Comparison of ENCODE assay signal across 28 cellular contexts in the genomic region with DNA sequence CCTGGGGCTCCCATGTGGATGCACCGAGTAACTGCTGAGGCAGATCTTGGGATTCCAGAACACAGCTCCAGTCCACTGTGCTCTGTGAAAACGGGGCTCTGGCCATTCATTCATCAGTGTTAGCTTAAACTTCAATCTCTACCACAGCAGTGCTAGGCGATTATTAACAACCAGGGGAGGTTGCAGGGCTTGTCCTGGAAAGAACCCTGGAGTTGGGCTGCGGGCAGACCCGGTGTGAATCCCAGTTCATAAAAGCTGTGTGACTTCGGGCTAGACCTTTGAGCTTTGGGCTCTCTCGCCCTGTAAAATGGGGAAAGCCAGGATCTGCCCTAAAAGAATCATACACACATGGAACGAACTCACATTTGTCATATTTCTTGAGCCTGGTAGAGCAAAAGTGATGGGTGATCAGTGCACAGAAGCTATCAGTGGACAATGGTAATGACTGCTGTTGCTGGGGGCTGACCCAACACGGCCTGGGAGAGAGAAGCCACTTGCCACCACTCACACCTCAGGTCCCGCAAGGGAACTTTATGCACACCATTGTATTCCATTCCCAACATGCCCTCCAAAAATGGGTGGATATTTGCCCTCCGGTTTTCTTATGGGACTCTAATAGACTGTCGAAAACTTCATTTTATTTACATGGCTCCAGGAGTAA. TPM values are rescaled to one million over a fixed set of nuclear protein-coding genes. Genes with fewer than 3 reads are reported as not detected.
"Had no signal": no experiment of that assay in that cellular context is flagged by ENCODE, and none has a peak within 500 bp of the region (broad histone marks: within the 10 kb centered on the region; RNA-seq: fewer than 3 reads in every experiment).

No MANE protein-coding gene starts in this region.

- H3K9me3 ChIP-seq: body of pancreas had no signal

- ATAC-seq: body of pancreas; naive thymus-derived CD4-positive, alpha-beta T cell had no signal

- H3K27ac ChIP-seq: body of pancreas, left ventricle myocardium inferior had no signal

- H3K4me3 ChIP-seq: body of pancreas, left ventricle myocardium inferior, tibial artery had no signal

- H3K4me3 Mint-ChIP-seq: activated B cell treated with CpG ODN at 0.5 μM for 24 hours; activated CD4-positive, alpha-beta memory T cell treated with anti-CD3 and anti-CD28 coated beads, Interleukin-2, amount 10 ng/mL, durations not matched to agents 7 days and 5 days; activated naive CD8-positive, alpha-beta T cell treated with anti-CD3 and anti-CD28 coated beads, Interleukin-2, amount 10 ng/mL, durations not matched to agents 7 days and 5 days; activated T-cell treated with anti-CD3 and anti-CD28 coated beads, Interleukin-2, amount 50 U/mL, for 24 hours; endodermal cell; naive thymus-derived CD4-positive, alpha-beta T cell had no signal

- H3K4me1 ChIP-seq: body of pancreas, left ventricle myocardium inferior had no signal

- DNase-seq: activated B cell treated with CpG ODN at 0.5 μM for 24 hours; activated CD4-positive, alpha-beta memory T cell treated with anti-CD3 and anti-CD28 coated beads, Interleukin-2, amount 10 ng/mL, durations not matched to agents 7 days and 5 days; activated CD4-positive, alpha-beta T cell treated with anti-CD3 and anti-CD28 coated beads for 48 hours; activated naive CD4-positive, alpha-beta T cell treated with Interleukin-2 at 50 U/mL for 16 hours; activated naive CD8-positive, alpha-beta T cell treated with anti-CD3 and anti-CD28 coated beads, Interleukin-2, amount 10 ng/mL, durations not matched to agents 7 days and 5 days; activated T-cell treated with anti-CD3 and anti-CD28 coated beads, Interleukin-2, amount 50 U/mL, for 24 hours; body of pancreas; caudate nucleus; endodermal cell; erythroblast; foreskin melanocyte; glutamatergic neuron; hippocampal formation; islet precursor cell; left ventricle myocardium inferior; mesendoderm; naive thymus-derived CD4-positive, alpha-beta T cell; nucleus accumbens; stimulated activated CD4-positive, alpha-beta T cell treated with anti-CD3 and anti-CD28 coated beads, Interleukin-12 subunit alpha, Interleukin-12 subunit beta, amount 100 ng/mL, for 4 hours; stimulated activated CD4-positive, alpha-beta T cell treated with anti-CD3 and anti-CD28 coated beads, Interleukin-1b, Interleukin-23, amount 100 ng/mL, for 48 hours; stimulated activated naive CD4-positive, alpha-beta T cell treated with Interleukin-2 at 50 U/mL for 16 hours; T-helper 1 cell; T-helper 9 cell; tibial artery had no signal

- H3K4me1 Mint-ChIP-seq: activated B cell treated with CpG ODN at 0.5 μM for 24 hours; activated CD4-positive, alpha-beta memory T cell treated with anti-CD3 and anti-CD28 coated beads, Interleukin-2, amount 10 ng/mL, durations not matched to agents 7 days and 5 days; endodermal cell; naive thymus-derived CD4-positive, alpha-beta T cell had no signal

- H3K27me3 Mint-ChIP-seq: activated CD4-positive, alpha-beta memory T cell treated with anti-CD3 and anti-CD28 coated beads, Interleukin-2, amount 10 ng/mL, durations not matched to agents 7 days and 5 days; activated naive CD8-positive, alpha-beta T cell treated with anti-CD3 and anti-CD28 coated beads, Interleukin-2, amount 10 ng/mL, durations not matched to agents 7 days and 5 days; activated T-cell treated with anti-CD3 and anti-CD28 coated beads, Interleukin-2, amount 50 U/mL, for 24 hours; naive thymus-derived CD4-positive, alpha-beta T cell had no signal

- H3K27me3 ChIP-seq: body of pancreas, tibial artery had no signal

- H3K27ac Mint-ChIP-seq: activated B cell treated with CpG ODN at 0.5 μM for 24 hours; activated CD4-positive, alpha-beta memory T cell treated with anti-CD3 and anti-CD28 coated beads, Interleukin-2, amount 10 ng/mL, durations not matched to agents 7 days and 5 days; activated naive CD8-positive, alpha-beta T cell treated with anti-CD3 and anti-CD28 coated beads, Interleukin-2, amount 10 ng/mL, durations not matched to agents 7 days and 5 days; activated T-cell treated with anti-CD3 and anti-CD28 coated beads, Interleukin-2, amount 50 U/mL, for 24 hours; activated T-helper 2 cell treated with anti-CD3 and anti-CD28 coated beads, Interferon-gamma antibody, Interleukin-2, Interleukin-4, amounts not matched to agents 10 μg/mL and 5 μg/mL and 100 μg/mL, durations not matched to agents 14 hours and 24 hours and 36 hours; endodermal cell had no signal

RNA-seq across cellular contexts. Expression of a gene that starts 15.6 kb away (rescaled TPM):
- total RNA-seq: activated B cell treated with CpG ODN at 0.5 μM for 24 hours; body of pancreas; dermis microvascular lymphatic vessel endothelial cell; left ventricle myocardium inferior; naive thymus-derived CD4-positive, alpha-beta T cell; subcutaneous adipose tissue had no signal

RNA-seq across cellular contexts. Expression of a gene that starts 35.4 kb away (rescaled TPM):
- total RNA-seq: activated B cell treated with CpG ODN at 0.5 μM for 24 hours; activated CD4-positive, alpha-beta memory T cell treated with anti-CD3 and anti-CD28 coated beads, Interleukin-2, amount 10 ng/mL, durations not matched to agents 7 days and 5 days; activated naive CD8-positive, alpha-beta T cell treated with anti-CD3 and anti-CD28 coated beads, Interleukin-2, amount 10 ng/mL, durations not matched to agents 7 days and 5 days; activated T-helper 2 cell treated with anti-CD3 and anti-CD28 coated beads, Interferon-gamma antibody, Interleukin-2, Interleukin-4, amounts not matched to agents 10 μg/mL and 5 μg/mL and 100 μg/mL, durations not matched to agents 14 hours and 24 hours and 36 hours; body of pancreas; dermis microvascular lymphatic vessel endothelial cell; endodermal cell; left ventricle myocardium inferior; mucosa of gallbladder; naive thymus-derived CD4-positive, alpha-beta T cell; subcutaneous adipose tissue had no signal
